28 cellular contexts compared by ENCODE assay signal in the genomic region with DNA sequence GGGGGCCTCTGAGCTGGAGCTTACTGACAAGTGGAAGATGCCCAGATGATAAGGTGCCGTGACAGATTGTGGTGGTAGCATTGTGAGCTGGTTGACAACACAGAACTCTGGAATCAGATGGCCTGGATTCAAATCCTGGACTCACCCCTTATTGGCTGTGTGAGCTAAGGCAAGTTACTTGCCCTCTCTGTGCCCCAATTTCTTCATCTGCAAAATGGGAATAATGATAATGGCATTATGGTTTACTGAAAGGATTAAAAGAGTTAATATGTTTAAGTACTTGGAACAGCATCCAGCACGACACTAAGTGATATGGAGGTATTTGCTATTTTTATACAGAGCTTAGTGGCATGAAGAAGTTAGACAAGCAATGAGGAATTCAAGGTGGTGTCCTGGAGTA.
"Had no signal": no experiment of that assay in that cellular context is flagged by ENCODE, and none has a peak within 500 bp of the region (broad histone marks: within the 10 kb centered on the region; RNA-seq: fewer than 3 reads in every experiment).

No MANE protein-coding gene starts in this region.

- H3K4me1 Mint-ChIP-seq: naive B cell had no signal

- H3K36me3 ChIP-seq: esophagus squamous epithelium, gastrocnemius medialis, heart right ventricle, left lung, lower lobe of right lung had no signal

- H3K27me3 Mint-ChIP-seq: naive B cell had no signal

- H3K27ac ChIP-seq: coronary artery, dorsolateral prefrontal cortex, epithelial cell of prostate, esophagus squamous epithelium, gastrocnemius medialis, heart right ventricle, left lung, lower lobe of right lung had no signal

- H3K4me1 ChIP-seq: left lung, lower lobe of right lung had no signal

- FAIRE-seq: colon, endometrium, islet of Langerhans, keratinocyte had no signal

- H3K9me3 ChIP-seq: esophagus squamous epithelium, gastrocnemius medialis, heart right ventricle, left lung, lower lobe of right lung, mucosa of descending colon had no signal

- DNase-seq: dermis blood vessel endothelial cell; dorsolateral prefrontal cortex; effector CD4-positive, alpha-beta T cell; effector memory CD4-positive, alpha-beta T cell; erythroblast; esophagus squamous epithelium; foreskin fibroblast; foreskin melanocyte; gastrocnemius medialis; glutamatergic neuron; head of caudate nucleus; heart right ventricle; hippocampal formation; left cardiac atrium; left lung; left ventricle myocardium superior; lower lobe of right lung; mesenchymal stem cell; mucosa of descending colon; naive B cell had no signal

- H3K9me3 Mint-ChIP-seq: mesothelial cell of epicardium, naive B cell had no signal

- H3K27me3 ChIP-seq: dorsolateral prefrontal cortex, esophagus squamous epithelium, gastrocnemius medialis, heart right ventricle, left lung had no signal

- H3K36me3 Mint-ChIP-seq: mesothelial cell of epicardium, naive B cell had no signal

- ATAC-seq: esophagus mucosa, gastrocnemius medialis, heart right ventricle, left cardiac atrium, left lung, left ventricle myocardium superior, lower lobe of right lung, mucosa of descending colon had no signal

- H3K4me3 Mint-ChIP-seq: mesothelial cell of epicardium, naive B cell had no signal

- H3K4me3 ChIP-seq: coronary artery, dorsolateral prefrontal cortex, esophagus squamous epithelium, gastrocnemius medialis, heart right ventricle, left lung, lower lobe of right lung, mucosa of descending colon had no signal

- H3K27ac Mint-ChIP-seq: mesothelial cell of epicardium had no signal
